Comparison of ENCODE assay signal across 8 cellular contexts in genomic region chr1:11967028-11967547, GRCh38. TPM values are rescaled to one million over a fixed set of nuclear protein-coding genes. Genes with fewer than 3 reads are reported as not detected.
DNase-seq lines count a peak whose midpoint lies in the region; ATAC-seq and TF ChIP-seq lines count a peak whose summit lies in the region.

No MANE protein-coding gene starts in this region.

- TF ChIP-seq EP300 in sigmoid colon (IDR thresholded peaks at IDR 0.05) = no peak

- H3K9me3 Mint-ChIP-seq in natural killer cell = no peaks in the 10 kb centered on the region

- no peak overlapping the region for H2AFZ ChIP-seq in KMS-11 (ENCODE audit: low read depth)

- H3K4me1 Mint-ChIP-seq in natural killer cell = peaks cover 0 to 17% of the 10 kb centered on the region in 2 donors
- H3K4me1 Mint-ChIP-seq in T-helper 17 cell = peaks cover 2% of the 10 kb centered on the region

- H3K27me3 Mint-ChIP-seq in natural killer cell (ENCODE audit: low read depth in 2 of 2) = no peaks in the 10 kb centered on the region
- H3K27me3 Mint-ChIP-seq in T-helper 17 cell = no peaks in the 10 kb centered on the region

- H4K20me1 ChIP-seq in KMS-11 (ENCODE audit: insufficient read depth) = no peaks in the 10 kb centered on the region

- H3K27ac ChIP-seq in KMS-11 = no peak overlapping the region
- no peak overlapping the region for H3K27ac ChIP-seq in sigmoid colon

- no peaks in the 10 kb centered on the region for H3K4me1 ChIP-seq in KMS-11 (ENCODE audit: low read depth, poor library complexity, severe bottlenecking)
- H3K4me1 ChIP-seq in sigmoid colon = no peaks in the 10 kb centered on the region

- WGBS in sigmoid colon, 2 donors = 46 to 58% methylated on average over 6 of the region's 6 CpGs

- H3K36me3 ChIP-seq in KMS-11 (ENCODE audit: insufficient read depth) (no peaks in the 10 kb centered on the region), sigmoid colon (peaks cover 13 to 82% (median 41%) of the 10 kb centered on the region in 4 donors)

- H3K36me3 Mint-ChIP-seq in natural killer cell = no peaks in the 10 kb centered on the region
- peaks cover 2% of the 10 kb centered on the region for H3K36me3 Mint-ChIP-seq in T-helper 17 cell (ENCODE audit: low read depth)

- H3K27ac Mint-ChIP-seq in natural killer cell = peak overlapping the region in 1 of 2 donors; percentile 68
- H3K27ac Mint-ChIP-seq in T-helper 17 cell = no peak overlapping the region

- H3K4me3 ChIP-seq in KMS-11 (IDR thresholded peaks at IDR 0.05; ENCODE audit: insufficient read depth, low read depth, low read length) (no peak overlapping the region), epithelial cell of esophagus (ENCODE audit: low read length) (no peak overlapping the region), sigmoid colon (no peak overlapping the region)

- H3K27me3 ChIP-seq in KMS-11 (ENCODE audit: insufficient read depth, low read depth) = no peaks in the 10 kb centered on the region
- H3K27me3 ChIP-seq in sigmoid colon = no peaks in the 10 kb centered on the region

- H3K79me2 ChIP-seq in KMS-11 (ENCODE audit: insufficient read depth, low read depth) = no peaks in the 10 kb centered on the region

- peak; percentile 39 to 74 (median 66) for ATAC-seq in natural killer cell
- no peak for ATAC-seq in T-helper 17 cell
- no peak for ATAC-seq in GM21619 (IDR thresholded peaks at IDR 0.05; ENCODE audit: unreplicated experiment)

- DNase-seq in DMS79 treated with DMSO at 0.1 percent for 48 hours (lab: John Stamatoyannopoulos, UW) (peak; percentile 50), OCI-M1 (lab: John Stamatoyannopoulos, UW) (peak; percentile 40), epithelial cell of esophagus (ENCODE audit: low read depth) (peak; percentile 83), natural killer cell (no peak), T-helper 17 cell (no peak), sigmoid colon (no peak)

- H3K4me2 ChIP-seq in KMS-11 = no peak overlapping the region

- no peak for TF ChIP-seq POLR2A in sigmoid colon (IDR thresholded peaks at IDR 0.05)

- H3K9me3 ChIP-seq in T-helper 17 cell (ENCODE audit: control insufficient read depth, low read length, poor library complexity, severe bottlenecking) (no peaks in the 10 kb centered on the region), sigmoid colon (no peaks in the 10 kb centered on the region)

- intact Hi-C loops in natural killer cell (cut with micrococcal nuclease) = loop anchor here (2.0 kb wide), 1 partner anchor 128 kb away; no protein-coding TSS in a partner anchor
- intact Hi-C loops in sigmoid colon (cut with DNase I) = no loop called here

- peak; percentile 39 for TF ChIP-seq CTCF in KMS-11 (conservative IDR thresholded peaks at IDR 0.05; ENCODE audit: low read depth, low read length)
- peak; percentile 85 for TF ChIP-seq CTCF in epithelial cell of esophagus (IDR thresholded peaks at IDR 0.05; ENCODE audit: insufficient read depth, low read depth, low read length, missing control alignments)
- no peak for TF ChIP-seq CTCF in natural killer cell (IDR thresholded peaks at IDR 0.05)
- peak in 2 of 4 experiments; percentile 22 to 37 for TF ChIP-seq CTCF in sigmoid colon (IDR thresholded peaks at IDR 0.05)

- no peak overlapping the region for H3K9ac ChIP-seq in KMS-11

- H3K4me3 Mint-ChIP-seq in natural killer cell = no peak overlapping the region
- H3K4me3 Mint-ChIP-seq in T-helper 17 cell = no peak overlapping the region

RNA-seq across cellular contexts. Expression of gene MFN2, which starts 13.2 kb away (rescaled TPM):
- 10 to 100 TPM; 54.7 to 65.9 (median 55.8) TPM for total RNA-seq in natural killer cell
- total RNA-seq in T-helper 17 cell = 10 to 100 TPM; 34.7 to 46.4 TPM
- 100 to 1,000 TPM in 2 of 4 donors, 10 to 100 TPM in 2; 83.9 to 121 (median 96.9) TPM for total RNA-seq in sigmoid colon
- 10 to 100 TPM; 33.0 to 61.5 (median 58.0) TPM for polyA plus RNA-seq in sigmoid colon

RNA-seq across cellular contexts. Expression of gene PLOD1, which starts 32.6 kb away (rescaled TPM):
- total RNA-seq in natural killer cell (10 to 100 TPM; 69.8 to 80.5 (median 80.4) TPM), T-helper 17 cell (1 to 10 TPM; 2.8 to 3.0 TPM), sigmoid colon (10 to 100 TPM; 41.1 to 76.2 (median 51.0) TPM)
- 10 to 100 TPM in 2 of 3 donors, 1 to 10 TPM in 1; 5.4 to 40.9 (median 16.2) TPM for polyA plus RNA-seq in sigmoid colon

RNA-seq across cellular contexts. Expression of gene KIAA2013, which starts 40.9 kb away (rescaled TPM):
- total RNA-seq in natural killer cell (10 to 100 TPM; 32.0 to 44.8 (median 40.4) TPM), T-helper 17 cell (10 to 100 TPM; 17.5 to 20.6 TPM), sigmoid colon (10 to 100 TPM; 46.6 to 86.7 (median 66.6) TPM)
- 10 to 100 TPM; 26.4 to 61.2 (median 28.9) TPM for polyA plus RNA-seq in sigmoid colon

RNA-seq across cellular contexts. Expression of gene MIIP, which starts 52.2 kb away (rescaled TPM):
- total RNA-seq in natural killer cell (10 to 100 TPM; 27.2 to 28.5 (median 27.9) TPM), T-helper 17 cell (10 to 100 TPM; 25.9 to 28.6 TPM), sigmoid colon (10 to 100 TPM; 23.7 to 31.2 (median 27.4) TPM)
- polyA plus RNA-seq in sigmoid colon = 10 to 100 TPM; 12.7 to 32.6 (median 18.0) TPM

Comparison
In these comparisons a context has a peak if more than half of its experiments do, and no peak if none do; other contexts are left out.
1. DNase-seq: peak in DMS79 treated with DMSO at 0.1 percent for 48 hours (single experiment), OCI-M1 (single experiment) and epithelial cell of esophagus (single experiment); none in natural killer cell (single experiment), T-helper 17 cell (0 of 3) and sigmoid colon (single experiment).
2. ATAC-seq: peak in natural killer cell (3 of 3); none in T-helper 17 cell (single experiment) and GM21619 (single experiment).
3. RNA of gene PLOD1, which starts 32.6 kb away (total RNA-seq): 69.8 to 80.5 TPM in natural killer cell and 41.1 to 76.2 TPM in sigmoid colon; 2.8 to 3.0 TPM in T-helper 17 cell; every median in the first group is over 10 times any median in the second.